In genomic region chrX:56026816-56027215, GRCh38 we compare ENCODE assay signal across 17 cellular contexts.
DNase-seq lines count a peak whose midpoint lies in the region; ATAC-seq and TF ChIP-seq lines count a peak whose summit lies in the region.
"Had no signal": no experiment of that assay in that cellular context is flagged by ENCODE, and none has a peak within 500 bp of the region (broad histone marks: within the 10 kb centered on the region; RNA-seq: fewer than 3 reads in every experiment).

No MANE protein-coding gene starts in this region.

- peaks cover 0 to 18% of the 10 kb centered on the region in 2 donors for H3K9me3 Mint-ChIP-seq in stimulated activated naive CD8-positive, alpha-beta T cell treated with anti-CD3 and anti-CD28 coated beads, Interleukin-15, amount 100 ng/mL, for 72 hours

- H3K36me3 ChIP-seq in trophoblast cell (ENCODE audit: control insufficient read depth in 1 of 2, insufficient read depth in 2 of 2, low read length in 2 of 2) (peaks cover 8 to 9% of the 10 kb centered on the region in 2 experiments), psoas muscle (ENCODE audit: insufficient read depth in 1 of 2, low read depth in 1 of 2) (no peaks in the 10 kb centered on the region)

- WGBS in trophoblast cell (ENCODE audit: extremely low coverage, insufficient coverage, insufficient read length) = no CpG with 5 or more reads among the region's 4 CpGs
- WGBS in psoas muscle, 3 donors = 80 to 97% (median 94%) methylated on average over 4 of the region's 4 CpGs

- H3K9ac ChIP-seq in trophoblast cell (ENCODE audit: low read length) = no peak overlapping the region

- H2AFZ ChIP-seq in trophoblast cell (ENCODE audit: insufficient read depth, low read length, poor library complexity) = no peak overlapping the region

- no peak overlapping the region for H4K8ac ChIP-seq in trophoblast cell (ENCODE audit: low read depth, low read length)

- DNase-seq in DMS53 treated with DMSO at 0.1 percent for 48 hours (lab: John Stamatoyannopoulos, UW; ENCODE audit: unreplicated experiment) (peak; percentile 71), NCI-H1105 (lab: John Stamatoyannopoulos, UW) (peak; percentile 35), NCI-H510A treated with DMSO at 0.1 percent for 48 hours (lab: John Stamatoyannopoulos, UW) (peak; percentile 74), trophoblast cell (peak; percentile 6 to 63), psoas muscle (no peak)
- DNase-seq in stimulated activated naive CD8-positive, alpha-beta T cell treated with anti-CD3 and anti-CD28 coated beads, Interleukin-15, amount 100 ng/mL, for 72 hours = no peak
- no peak for DNase-seq in stimulated activated naive CD4-positive, alpha-beta T cell treated with Interleukin-2 at 50 U/mL for 16 hours (lab: John Stamatoyannopoulos, UW)
- DNase-seq: C1 segment of cervical spinal cord; CD8-positive, alpha-beta memory T cell; GDM1; H9; MM.1S; NCI-H187 treated with DMSO at 0.1 percent for 48 hours; NCI-H2227 treated with DMSO at 0.1 percent for 48 hours; NCI-H524 treated with DMSO at 0.1 percent for 48 hours; SW 1271 had no signal

- no peak for ATAC-seq in stimulated activated naive CD8-positive, alpha-beta T cell treated with anti-CD3 and anti-CD28 coated beads, Interleukin-15, amount 100 ng/mL, for 72 hours
- no peak for ATAC-seq in psoas muscle
- ATAC-seq: Right ventricle myocardium inferior had no signal

- intact Hi-C loops in psoas muscle (cut with DNase I) = no loop called here

- H2BK12ac ChIP-seq in trophoblast cell (ENCODE audit: low read length) = no peak overlapping the region

- H3K14ac ChIP-seq in trophoblast cell (ENCODE audit: low read length) = no peak overlapping the region

- H3K27ac Mint-ChIP-seq in stimulated activated naive CD8-positive, alpha-beta T cell treated with anti-CD3 and anti-CD28 coated beads, Interleukin-15, amount 100 ng/mL, for 72 hours = no peak overlapping the region

- H3K79me1 ChIP-seq in trophoblast cell (ENCODE audit: low read length) = peaks cover 20% of the 10 kb centered on the region

- H3K4me2 ChIP-seq in trophoblast cell (ENCODE audit: low read length) = no peak overlapping the region

- peaks cover 7 to 10% of the 10 kb centered on the region in 2 experiments for H3K4me1 ChIP-seq in trophoblast cell (ENCODE audit: control insufficient read depth in 1 of 2, insufficient read depth in 2 of 2, low read length in 2 of 2)
- no peaks in the 10 kb centered on the region for H3K4me1 ChIP-seq in psoas muscle

- no peak for TF ChIP-seq CTCF in psoas muscle (IDR thresholded peaks at IDR 0.05)

- no peaks in the 10 kb centered on the region for H3K4me1 Mint-ChIP-seq in stimulated activated naive CD8-positive, alpha-beta T cell treated with anti-CD3 and anti-CD28 coated beads, Interleukin-15, amount 100 ng/mL, for 72 hours
- H3K4me1 Mint-ChIP-seq: CD8-positive, alpha-beta memory T cell had no signal

- H2BK120ac ChIP-seq in trophoblast cell (ENCODE audit: insufficient read depth, low read length, poor library complexity) = no peak overlapping the region

- H3K4me3 Mint-ChIP-seq in stimulated activated naive CD8-positive, alpha-beta T cell treated with anti-CD3 and anti-CD28 coated beads, Interleukin-15, amount 100 ng/mL, for 72 hours = no peak overlapping the region
- H3K4me3 Mint-ChIP-seq: CD8-positive, alpha-beta memory T cell; H9 had no signal

- H3K79me2 ChIP-seq in trophoblast cell (ENCODE audit: control insufficient read depth, insufficient read depth, low read length, poor library complexity) = peaks cover 7% of the 10 kb centered on the region

- H3K27ac ChIP-seq in trophoblast cell (ENCODE audit: low read depth, low read length) = no peak overlapping the region
- no peak overlapping the region for H3K27ac ChIP-seq in psoas muscle

- no peak overlapping the region for H4K12ac ChIP-seq in trophoblast cell (ENCODE audit: low read depth, low read length)

- H3K9me3 ChIP-seq in trophoblast cell (ENCODE audit: insufficient read depth, low read depth, low read length) (no peaks in the 10 kb centered on the region), psoas muscle (no peaks in the 10 kb centered on the region)

- H3K4me3 ChIP-seq in trophoblast cell (ENCODE audit: low read depth, low read length) (no peak overlapping the region), psoas muscle (no peak overlapping the region)

- H3K27me3 Mint-ChIP-seq in stimulated activated naive CD8-positive, alpha-beta T cell treated with anti-CD3 and anti-CD28 coated beads, Interleukin-15, amount 100 ng/mL, for 72 hours = no peaks in the 10 kb centered on the region

- no peak overlapping the region for H4K91ac ChIP-seq in trophoblast cell (ENCODE audit: low read depth, low read length)

- H3K23ac ChIP-seq in trophoblast cell (ENCODE audit: low read length) = no peak overlapping the region

- H2BK5ac ChIP-seq in trophoblast cell (ENCODE audit: low read depth, low read length, poor library complexity) = no peak overlapping the region

- no peak overlapping the region for H3K4ac ChIP-seq in trophoblast cell (ENCODE audit: low read depth, low read length)

- no peak overlapping the region for H2AK5ac ChIP-seq in trophoblast cell (ENCODE audit: low read length)

- H3K27me3 ChIP-seq in trophoblast cell (ENCODE audit: insufficient read depth, low read length) (no peaks in the 10 kb centered on the region), psoas muscle (ENCODE audit: insufficient read depth in 3 of 3, low read length in 2 of 3) (no peaks in the 10 kb centered on the region)

- no peak overlapping the region for H3K18ac ChIP-seq in trophoblast cell (ENCODE audit: low read length)

Comparison
In these comparisons a context has a peak if more than half of its experiments do, and no peak if none do; other contexts are left out.
1. DNase-seq: peak in DMS53 treated with DMSO at 0.1 percent for 48 hours (single experiment), NCI-H1105 (single experiment), NCI-H510A treated with DMSO at 0.1 percent for 48 hours (single experiment) and trophoblast cell (2 of 2); none in stimulated activated naive CD8-positive, alpha-beta T cell treated with anti-CD3 and anti-CD28 coated beads, Interleukin-15, amount 100 ng/mL, for 72 hours (0 of 2), psoas muscle (0 of 2) and stimulated activated naive CD4-positive, alpha-beta T cell treated with Interleukin-2 at 50 U/mL for 16 hours (single experiment).